29 cellular contexts compared by ENCODE assay signal in genomic region chr12:25034676-25035075, GRCh38.
DNase-seq lines count a peak whose midpoint lies in the region; ATAC-seq and FAIRE-seq lines count a peak whose summit lies in the region.
"Had no signal": no experiment of that assay in that cellular context is flagged by ENCODE, and none has a peak within 500 bp of the region (broad histone marks: within the 10 kb centered on the region; RNA-seq: fewer than 3 reads in every experiment).

No MANE protein-coding gene starts in this region.

- DNase-seq in HTR-8/SVneo (ENCODE audit: insufficient read length, low spot score) (no peak), NCI-H2171 (lab: John Stamatoyannopoulos, UW) (peak; percentile 16), astrocyte of the hippocampus (ENCODE audit: low read depth, low spot score) (peak; percentile 38), pons (ENCODE audit: low spot score) (peak; percentile 25), ecto neural progenitor cell (ENCODE audit: low spot score) (no peak), SHP77 (lab: John Stamatoyannopoulos, UW) (no peak)
- DNase-seq: activated CD4-positive, alpha-beta T cell treated with anti-CD3 and anti-CD28 coated beads, Interleukin-2, amount 50 U/mL, for 1 hour; activated effector memory CD4-positive, alpha-beta T cell treated with Interleukin-2 at 50 U/mL for 16 hours; activated T-cell treated with anti-CD3 and anti-CD28 coated beads, Interleukin-2, amount 50 U/mL, for 1 hour; aorta; central memory CD4-positive, alpha-beta T cell; dermis blood vessel endothelial cell; GDM1; HCEC 1CT; left ventricle myocardium superior; MG63; NCI-H1105 treated with DMSO at 0.1 percent for 48 hours; NCI-H2029; NCI-H345; NCI-H748 treated with DMSO at 0.1 percent for 48 hours; right lobe of liver; stimulated activated CD4-positive, alpha-beta T cell treated with anti-CD3 and anti-CD28 coated beads, Interleukin-12 subunit alpha, Interleukin-12 subunit beta, amount 100 ng/mL, for 4 hours; stimulated activated CD4-positive, alpha-beta T cell treated with anti-CD3 and anti-CD28 coated beads, Interleukin-4, amount 100 ng/mL, for 1 hour had no signal

- no peak for ATAC-seq in HG03045 (IDR thresholded peaks at IDR 0.05; ENCODE audit: unreplicated experiment)
- ATAC-seq: esophagus mucosa, K562, left ventricle myocardium superior, WTC11 had no signal

- FAIRE-seq in HTR-8/SVneo (lab: Jason Lieb, UNC) = peak; percentile 20
- FAIRE-seq: K562, keratinocyte, RCC 7860 had no signal

Comparison
In these comparisons a context has a peak if more than half of its experiments do, and no peak if none do; other contexts are left out.
1. DNase-seq: peak in NCI-H2171 (single experiment), astrocyte of the hippocampus (single experiment) and pons (single experiment); none in HTR-8/SVneo (single experiment), ecto neural progenitor cell (single experiment) and SHP77 (0 of 2).